8 cellular contexts compared by ENCODE assay signal in the genomic region with DNA sequence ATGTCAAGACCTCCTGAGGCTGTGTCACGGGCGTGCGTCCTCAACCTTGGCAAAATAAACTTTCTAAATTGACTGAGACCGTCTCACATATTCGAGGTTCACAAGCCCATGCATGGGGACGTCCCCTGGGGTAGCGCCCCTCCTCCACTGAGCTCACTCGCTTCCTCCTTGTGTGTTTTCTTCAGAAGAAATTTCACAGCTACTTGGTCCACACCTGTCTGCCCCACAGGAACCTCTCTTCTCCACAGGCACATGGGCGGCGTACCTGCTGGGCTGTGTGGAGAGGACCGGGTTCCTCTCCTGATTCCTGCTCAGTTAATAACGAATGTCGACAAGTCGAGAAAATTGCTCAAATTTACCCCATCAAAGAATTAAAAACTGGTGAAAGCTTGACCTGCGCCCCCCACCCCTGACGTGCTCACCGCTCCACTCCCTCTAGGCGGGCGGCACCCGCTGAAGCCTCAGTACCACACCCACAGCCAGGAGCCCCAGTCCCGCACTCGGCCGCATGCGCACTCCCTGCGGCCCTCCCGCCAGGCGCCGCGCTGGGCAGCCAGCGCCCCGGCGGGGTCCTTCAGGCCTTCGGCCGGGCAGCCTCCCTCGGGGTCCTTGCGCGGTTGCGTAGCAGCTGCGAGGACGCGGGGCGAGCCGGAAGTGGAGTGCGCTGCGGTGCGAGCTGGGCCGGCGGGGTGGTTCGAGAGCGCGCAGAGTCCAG. TPM values are rescaled to one million over a fixed set of nuclear protein-coding genes. Genes with fewer than 3 reads are reported as not detected.
DNase-seq lines count a peak whose midpoint lies in the region; ATAC-seq and TF ChIP-seq lines count a peak whose summit lies in the region.
"Not testable (repeated sequence)": the region's sequence is repeated elsewhere in the genome, so short reads cannot be mapped to it uniquely, and the experiment has no call there.

Gene RABL2A (plus strand): TSS at position 651 of the 715 bp plus-strand sequence. CDS start 1,341 bp downstream, outside the sequence.

- not testable (repeated sequence) for H3K9me3 Mint-ChIP-seq in CD8-positive, alpha-beta memory T cell; neural crest cell

- TF ChIP-seq CTCF in adrenal gland (IDR thresholded peaks at IDR 0.05); neural crest cell (conservative IDR thresholded peaks at IDR 0.05): not testable (repeated sequence)

- H3K36me3 ChIP-seq in CD8-positive, alpha-beta memory T cell (ENCODE audit: insufficient read depth, low read length); adrenal gland (replicated peaks in 1 of 2): not testable (repeated sequence)

- peak; percentile 74 to 91 (median 88) for DNase-seq in CD8-positive, alpha-beta memory T cell
- peak; percentile 74 to 82 (median 81) for DNase-seq in T-helper 17 cell
- peak; percentile 78 to 87 (median 84) for DNase-seq in adrenal gland
- DNase-seq in head of caudate nucleus: peak; percentile 52 to 94 (median 85)
- DNase-seq in neural crest cell (ENCODE audit: low read depth, low spot score): peak; percentile 78
- DNase-seq in stimulated activated CD8-positive, alpha-beta memory T cell treated with anti-CD3 and anti-CD28 coated beads, Interleukin-4, amount 100 ng/mL, for 24 hours (ENCODE audit: low read depth): peak; percentile 72

- POLR2A ChIA-PET in CD8-positive, alpha-beta memory T cell (lab: Charles Lee): not testable (repeated sequence)

- H3K36me3 Mint-ChIP-seq in CD8-positive, alpha-beta memory T cell: peaks cover 0 to 19% (median 2%) of the 10 kb centered on the region in 3 donors
- not testable (repeated sequence) for H3K36me3 Mint-ChIP-seq in T-helper 17 cell (ENCODE audit: low read depth); neural crest cell (ENCODE audit: low read depth)

- TF ChIP-seq POLR2A in adrenal gland (IDR thresholded peaks at IDR 0.05): not testable (repeated sequence)

- not testable (repeated sequence) for H3K4me1 ChIP-seq in CD8-positive, alpha-beta memory T cell (ENCODE audit: insufficient read depth, low read length); adrenal gland (replicated peaks in 1 of 2)

- H3K9me3 ChIP-seq in CD8-positive, alpha-beta memory T cell (ENCODE audit: low read length); T-helper 17 cell (ENCODE audit: control insufficient read depth, low read length, poor library complexity, severe bottlenecking); adrenal gland (replicated peaks in 1 of 3): not testable (repeated sequence)

- H3K4me1 Mint-ChIP-seq in CD8-positive, alpha-beta memory T cell: peaks cover 5 to 20% (median 7%) of the 10 kb centered on the region in 3 donors
- not testable (repeated sequence) for H3K4me1 Mint-ChIP-seq in T-helper 17 cell, neural crest cell

- not testable (repeated sequence) for H3K27ac ChIP-seq in CD8-positive, alpha-beta memory T cell (ENCODE audit: low read depth, low read length); adrenal gland

- peak within 1 kb of the TSS; percentile 54 for H3K4me3 ChIP-seq in CD8-positive, alpha-beta memory T cell (ENCODE audit: low read length)
- peak within 1 kb of the TSS in 2 of 4 donors; percentile 22 to 62 for H3K4me3 ChIP-seq in adrenal gland

- WGBS in adrenal gland, 4 donors: 0 to 5% (median 1%) methylated on average over 1 to 39 of the region's 51 CpGs

- H3K4me3 Mint-ChIP-seq in CD8-positive, alpha-beta memory T cell: peak within 1 kb of the TSS; percentile 79 to 93 (median 86)
- H3K4me3 Mint-ChIP-seq in T-helper 17 cell (peak within 1 kb of the TSS; percentile 85), neural crest cell (peak within 1 kb of the TSS; percentile 90)

- intact Hi-C loops in adrenal gland (cut with DNase I); head of caudate nucleus (cut with DNase I): not testable (repeated sequence)

- H3K27me3 ChIP-seq in CD8-positive, alpha-beta memory T cell (ENCODE audit: insufficient read depth, low read length, poor library complexity, severe bottlenecking); adrenal gland: not testable (repeated sequence)

- H3K27me3 Mint-ChIP-seq in CD8-positive, alpha-beta memory T cell; T-helper 17 cell; neural crest cell (ENCODE audit: low read depth): not testable (repeated sequence)

- CTCF ChIA-PET in CD8-positive, alpha-beta memory T cell (lab: Charles Lee): interaction anchor here (0.5 kb wide), 1 partner anchor 73 kb away, joined by 3 read pairs; no protein-coding TSS in a partner anchor

- H3K27ac Mint-ChIP-seq in CD8-positive, alpha-beta memory T cell: peak within 1 kb of the TSS; percentile 65 to 93 (median 86)
- H3K27ac Mint-ChIP-seq in T-helper 17 cell: peak within 1 kb of the TSS; percentile 93
- H3K27ac Mint-ChIP-seq in neural crest cell (ENCODE audit: unreplicated experiment): not testable (repeated sequence)

- peak; percentile 95 for ATAC-seq in GM21381 (IDR thresholded peaks at IDR 0.05; ENCODE audit: unreplicated experiment)
- ATAC-seq in HG03460 (IDR thresholded peaks at IDR 0.05; ENCODE audit: unreplicated experiment): peak; percentile 95
- peak; percentile 98 for ATAC-seq in T-helper 17 cell

RNA-seq across cellular contexts. Expression of gene RABL2A, which starts in this region (rescaled TPM):
- total RNA-seq in CD8-positive, alpha-beta memory T cell: 10 to 100 TPM; 14.7 to 15.9 TPM
- 13.6 TPM for polyA plus RNA-seq in CD8-positive, alpha-beta memory T cell
- 10 to 100 TPM; 14.9 to 18.8 TPM for total RNA-seq in T-helper 17 cell
- 10 to 100 TPM in 4 of 8 donors, 1 to 10 TPM in 3, under 1 TPM in 1; 0.36 to 21.6 (median 9.3) TPM for total RNA-seq in adrenal gland
- polyA plus RNA-seq in adrenal gland: 10 to 100 TPM in 2 of 3 donors, 1 to 10 TPM in 1; 7.3 to 34.4 (median 17.1) TPM
- 34.7 and 35.4 TPM in 2 replicates for total RNA-seq in neural crest cell
